ENCODE assay signal across 8 cellular contexts in genomic region chr14:94681300-94682060, GRCh38.
DNase-seq lines count a peak whose midpoint lies in the region; ATAC-seq, FAIRE-seq and TF ChIP-seq lines count a peak whose summit lies in the region.

No MANE protein-coding gene starts in this region.

- TF ChIP-seq POLR2A in vagina (IDR thresholded peaks at IDR 0.05) = no peak

- H3K4me1 ChIP-seq in RWPE2 (ENCODE audit: insufficient read depth, poor library complexity, severe bottlenecking) (no peaks in the 10 kb centered on the region), foreskin keratinocyte (no peaks in the 10 kb centered on the region), vagina (no peaks in the 10 kb centered on the region)

- H3K4me1 Mint-ChIP-seq in effector memory CD8-positive, alpha-beta T cell (ENCODE audit: low read depth in 2 of 2) = no peaks in the 10 kb centered on the region

- peak; percentile 76 for TF ChIP-seq CTCF in RWPE2 (IDR thresholded peaks at IDR 0.05; ENCODE audit: poor library complexity, severe bottlenecking)
- TF ChIP-seq CTCF in foreskin keratinocyte (conservative IDR thresholded peaks at IDR 0.05) = peak; percentile 73
- peak in 2 of 3 experiments; percentile 5 to 9 for TF ChIP-seq CTCF in vagina (IDR thresholded peaks at IDR 0.05)

- intact Hi-C loops in vagina (cut with DNase I) = no loop called here

- no peak overlapping the region for H3K27ac Mint-ChIP-seq in effector memory CD8-positive, alpha-beta T cell

- no peaks in the 10 kb centered on the region for H3K9me3 Mint-ChIP-seq in effector memory CD8-positive, alpha-beta T cell

- H3K4me3 ChIP-seq in RWPE2 (ENCODE audit: severe bottlenecking) (no peak overlapping the region), vagina (no peak overlapping the region)

- no peaks in the 10 kb centered on the region for H3K27me3 ChIP-seq in RWPE2 (ENCODE audit: insufficient read depth, poor library complexity, severe bottlenecking)
- no peaks in the 10 kb centered on the region for H3K27me3 ChIP-seq in foreskin keratinocyte
- no peaks in the 10 kb centered on the region for H3K27me3 ChIP-seq in vagina

- peaks cover 12 to 51% of the 10 kb centered on the region in 2 donors for H3K27me3 Mint-ChIP-seq in effector memory CD8-positive, alpha-beta T cell

- no peak overlapping the region for H3K4me3 Mint-ChIP-seq in effector memory CD8-positive, alpha-beta T cell

- no peaks in the 10 kb centered on the region for H3K36me3 ChIP-seq in RWPE2 (ENCODE audit: low read depth)
- no peaks in the 10 kb centered on the region for H3K36me3 ChIP-seq in vagina

- FAIRE-seq in frontal cortex (lab: Jason Lieb, UNC) = no peak

- no peaks in the 10 kb centered on the region for H3K9me3 ChIP-seq in RWPE2 (ENCODE audit: severe bottlenecking)
- no peaks in the 10 kb centered on the region for H3K9me3 ChIP-seq in vagina

- peak; percentile 14 for DNase-seq in stimulated activated CD4-positive, alpha-beta T cell treated with anti-CD3 and anti-CD28 coated beads, Interleukin-15, amount 100 ng/mL, for 24 hours
- DNase-seq in stimulated activated CD4-positive, alpha-beta T cell treated with anti-CD3 and anti-CD28 coated beads, Interleukin-4, amount 100 ng/mL, for 1 hour = no peak
- DNase-seq in RWPE2 (ENCODE audit: low spot score) (peak; percentile 49), foreskin keratinocyte (peak in 1 of 2 donors; percentile 29), vagina (ENCODE audit: extremely low spot score in 2 of 2) (peak in 1 of 2 donors; percentile 92), frontal cortex (ENCODE audit: low spot score in 2 of 2) (no peak)
- no peak for DNase-seq in effector memory CD8-positive, alpha-beta T cell

- H3K36me3 Mint-ChIP-seq in effector memory CD8-positive, alpha-beta T cell (ENCODE audit: insufficient read depth) = peaks cover 2% of the 10 kb centered on the region

- H3K27ac ChIP-seq in RWPE2 (ENCODE audit: poor library complexity, severe bottlenecking) (no peak overlapping the region), foreskin keratinocyte (no peak overlapping the region), vagina (no peak overlapping the region)

- ATAC-seq in RWPE2 (ENCODE audit: low read depth) = peak; percentile 71
- ATAC-seq in foreskin keratinocyte = peak; percentile 79
- ATAC-seq in HG02981 (IDR thresholded peaks at IDR 0.05; ENCODE audit: unreplicated experiment) = no peak
- no peak for ATAC-seq in effector memory CD8-positive, alpha-beta T cell (replicated peaks)

Comparison
In these comparisons a context has a peak if more than half of its experiments do, and no peak if none do; other contexts are left out.
1. DNase-seq: peak in stimulated activated CD4-positive, alpha-beta T cell treated with anti-CD3 and anti-CD28 coated beads, Interleukin-15, amount 100 ng/mL, for 24 hours (single experiment) and RWPE2 (single experiment); none in stimulated activated CD4-positive, alpha-beta T cell treated with anti-CD3 and anti-CD28 coated beads, Interleukin-4, amount 100 ng/mL, for 1 hour (single experiment), frontal cortex (0 of 2) and effector memory CD8-positive, alpha-beta T cell (0 of 3).
2. ATAC-seq: peak in RWPE2 (single experiment) and foreskin keratinocyte (single experiment); none in HG02981 (single experiment) and effector memory CD8-positive, alpha-beta T cell (single experiment).
3. CTCF ChIP-seq: peak in every context shown above with its lines; median percentile 76 in RWPE2; 73 in foreskin keratinocyte; 7 in vagina.